ENCODE assay signal across 6 cellular contexts in the genomic region with DNA sequence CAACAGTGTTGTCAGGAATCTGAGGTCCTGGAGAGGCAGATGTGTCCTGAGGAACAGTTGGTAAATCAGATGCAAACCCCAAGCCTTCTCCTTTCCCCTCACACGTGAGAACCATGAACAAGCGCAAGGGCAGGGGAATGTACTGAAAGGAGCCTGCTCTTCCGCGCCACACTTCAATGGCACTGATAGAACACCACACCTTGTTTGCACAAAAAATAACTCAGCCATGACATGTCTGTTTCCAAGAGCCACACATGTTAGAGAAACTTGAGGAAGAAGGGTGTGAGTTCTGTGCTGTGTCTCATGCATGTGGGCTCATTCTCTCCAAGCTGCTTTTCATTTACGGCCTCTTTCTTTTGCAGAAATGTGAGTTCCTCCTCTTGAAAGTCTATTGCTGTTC. TPM values are rescaled to one million over a fixed set of nuclear protein-coding genes. Genes with fewer than 3 reads are reported as not detected.
DNase-seq lines count a peak whose midpoint lies in the region; ATAC-seq, FAIRE-seq and TF ChIP-seq lines count a peak whose summit lies in the region.
"Not testable (repeated sequence)": the region's sequence is repeated elsewhere in the genome, so short reads cannot be mapped to it uniquely, and the experiment has no call there.

No MANE protein-coding gene starts in this region.

- H3K23me2 ChIP-seq in H1 (ENCODE audit: low read depth, low read length), result not testable (repeated sequence)

- H4K8ac ChIP-seq in H1 (ENCODE audit: extremely low read depth, insufficient read depth, low read length), result not testable (repeated sequence)

- H3K4me1 ChIP-seq in H1 (replicated peaks in 1 of 4; ENCODE audit: control insufficient read depth in 3 of 4, insufficient read depth in 4 of 4, low read length in 3 of 4); HepG2 (ENCODE audit: insufficient read depth, low read length); upper lobe of right lung: not testable (repeated sequence)

- not testable (repeated sequence) for H3K79me2 ChIP-seq in H1 (ENCODE audit: control insufficient read depth in 1 of 2, insufficient read depth in 2 of 2, low read length in 2 of 2); HepG2 (ENCODE audit: insufficient read depth, low read length)

- not testable (repeated sequence) for H3K27me3 ChIP-seq in H1 (replicated peaks in 1 of 4; ENCODE audit: control insufficient read depth in 3 of 4, extremely low read depth in 1 of 4, insufficient read depth in 3 of 4, low read length in 3 of 4); upper lobe of right lung
- peaks cover 1 to 50% of the 10 kb centered on the region in 2 experiments; a peak in 3 of 5 replicates for H3K27me3 ChIP-seq in HepG2 (ENCODE audit: control insufficient read depth in 1 of 2, insufficient read depth in 2 of 2, low read length in 2 of 2)

- not testable (repeated sequence) for H3K36me3 ChIP-seq in H1 (ENCODE audit: control insufficient read depth in 2 of 4, insufficient read depth in 4 of 4, low read length in 3 of 4); HepG2 (replicated peaks in 1 of 2; ENCODE audit: control insufficient read depth in 1 of 2, insufficient read depth in 2 of 2, low read length in 2 of 2); upper lobe of right lung

- H4K5ac ChIP-seq in H1 (ENCODE audit: insufficient read length, low read depth, low read length), result not testable (repeated sequence)

- H3K14ac ChIP-seq in H1 (ENCODE audit: insufficient read length), result not testable (repeated sequence)

- ATAC-seq in esophagus mucosa, result peak; percentile 73
- not testable (repeated sequence) for ATAC-seq in HepG2
- peak; percentile 63 for ATAC-seq in upper lobe of right lung

- H2AK5ac ChIP-seq in H1 (ENCODE audit: low read depth, low read length), result not testable (repeated sequence)

- in situ Hi-C loops in HepG2 (cut with HindIII; ENCODE audit: extremely low pct_ligation_motif_present, low pct_unique_long_range_greater_than_20kb), result not testable (repeated sequence)

- BruUV-seq in HepG2 (replicated peaks; lab: Mats Ljungman, UMichigan), result not testable (repeated sequence)

- not testable (repeated sequence) for H2BK120ac ChIP-seq in H1 (replicated peaks; ENCODE audit: low read depth, low read length)

- H3K4ac ChIP-seq in H1 (replicated peaks; ENCODE audit: insufficient read length, low read depth, low read length), result not testable (repeated sequence)

- CTCF ChIA-PET in H1 (lab: Charles Lee; ENCODE audit: partially characterized antibody); HepG2 (lab: Yijun Ruan, JAX; ENCODE audit: low intra/inter-chr PET ratio, low total read pairs): not testable (repeated sequence)

- TF ChIP-seq RAD21 in H1 (IDR thresholded peaks at IDR 0.05 in 1 of 2, conservative IDR thresholded peaks at IDR 0.05 in 1 of 2; ENCODE audit: low read depth in 2 of 2, low read length in 2 of 2); HepG2 (CRISPR knock-in tag; IDR thresholded peaks at IDR 0.05): not testable (repeated sequence)

- peak; percentile 36 for FAIRE-seq in GM18507 (lab: Jason Lieb, UNC)
- FAIRE-seq in HTR-8/SVneo (lab: Jason Lieb, UNC), result peak; percentile 60
- FAIRE-seq in H1 (lab: Jason Lieb, UNC), result peak; percentile 78
- peak; percentile 71 for FAIRE-seq in HepG2 (lab: Jason Lieb, UNC)

- H3K56ac ChIP-seq in H1 (replicated peaks; ENCODE audit: insufficient read length, low read depth, low read length), result not testable (repeated sequence)

- H2BK12ac ChIP-seq in H1 (ENCODE audit: low read depth, low read length), result not testable (repeated sequence)

- not testable (repeated sequence) for H3K4me3 ChIP-seq in H1 (ENCODE audit: extremely low read depth in 1 of 4, insufficient read depth in 2 of 4, low read depth in 3 of 4, low read length in 4 of 4); HepG2 (replicated peaks in 1 of 3; ENCODE audit: insufficient read depth in 1 of 3, low read depth in 2 of 3, low read length in 3 of 3); upper lobe of right lung

- not testable (repeated sequence) for H3K9ac ChIP-seq in H1 (replicated peaks in 1 of 4; ENCODE audit: extremely low read depth in 1 of 4, low read depth in 3 of 4, low read length in 3 of 4); HepG2 (ENCODE audit: insufficient read depth, low read depth, low read length)

- H2BK20ac ChIP-seq in H1 (ENCODE audit: low read length), result not testable (repeated sequence)

- not testable (repeated sequence) for H4K20me1 ChIP-seq in H1 (replicated peaks in 1 of 2; ENCODE audit: control insufficient read depth in 1 of 2, insufficient read depth in 2 of 2, low read length in 2 of 2); HepG2 (ENCODE audit: insufficient read depth, low read length)

- H3K9me3 ChIP-seq in H1 (ENCODE audit: insufficient read depth in 2 of 2, low read depth in 1 of 2, low read length in 1 of 2); HepG2 (ENCODE audit: low read length); upper lobe of right lung: not testable (repeated sequence)

- not testable (repeated sequence) for DNase-seq in GM18507 (ENCODE audit: extremely low spot score, insufficient read length, low read depth); HTR-8/SVneo (ENCODE audit: insufficient read length, low spot score); H1 (ENCODE audit: low read depth in 1 of 2, low spot score in 2 of 2); HepG2 (ENCODE audit: low spot score); upper lobe of right lung

- not testable (repeated sequence) for H3K23ac ChIP-seq in H1 (ENCODE audit: insufficient read length)

- intact Hi-C loops in HepG2 (cut with micrococcal nuclease; ENCODE audit: unreplicated experiment); upper lobe of right lung (cut with DNase I): not testable (repeated sequence)

- WGBS in H1 (ENCODE audit: extremely low coverage in 1 of 2, insufficient coverage in 1 of 2, insufficient read length in 1 of 2, insufficient replicate concordance in 2 of 2, low coverage in 1 of 2, low lambda C conversion rate in 2 of 2, missing lambda C conversion rate in 1 of 2), 2 experiments, result 64% methylated on average over 1 of the region's 5 CpGs; no CpG with 5 or more reads in 1 of the 2 experiments
- WGBS in HepG2 (ENCODE audit: low lambda C conversion rate), result 44% methylated on average over 1 of the region's 5 CpGs

- H2BK15ac ChIP-seq in H1 (ENCODE audit: low read length), result not testable (repeated sequence)

- not testable (repeated sequence) for H2BK5ac ChIP-seq in H1 (ENCODE audit: low read depth, low read length)

- TF ChIP-seq CTCF in H1 (IDR thresholded peaks at IDR 0.05; ENCODE audit: control extremely low read depth in 1 of 3, insufficient read depth in 1 of 3, low read depth in 1 of 3, low read length in 3 of 3); HepG2 (CRISPR knock-in tag; IDR thresholded peaks at IDR 0.05); upper lobe of right lung (IDR thresholded peaks at IDR 0.05): not testable (repeated sequence)

- not testable (repeated sequence) for H3K27ac ChIP-seq in H1 (ENCODE audit: low read depth, low read length); HepG2 (ENCODE audit: extremely low read length, insufficient read depth, low read length); upper lobe of right lung

- not testable (repeated sequence) for H3K79me1 ChIP-seq in H1 (ENCODE audit: low read depth, low read length)

- H3K4me2 ChIP-seq in H1 (ENCODE audit: insufficient read depth in 1 of 2, low read depth in 2 of 2, low read length in 2 of 2); HepG2 (ENCODE audit: low read depth, low read length): not testable (repeated sequence)

- not testable (repeated sequence) for H3K18ac ChIP-seq in H1 (ENCODE audit: extremely low read depth, low read length)

- not testable (repeated sequence) for H2AFZ ChIP-seq in H1 (ENCODE audit: low read length); HepG2 (ENCODE audit: low read length)

- not testable (repeated sequence) for TF ChIP-seq POLR2A in H1 (IDR thresholded peaks at IDR 0.05; ENCODE audit: control extremely low read depth in 1 of 2, low read depth in 2 of 2, low read length in 2 of 2); HepG2 (IDR thresholded peaks at IDR 0.05; ENCODE audit: insufficient read depth in 1 of 2, low read depth in 2 of 2, low read length in 2 of 2)

- H4K91ac ChIP-seq in H1 (replicated peaks; ENCODE audit: insufficient read length, low read length), result not testable (repeated sequence)

- POLR2A ChIA-PET in H1 (lab: Charles Lee; ENCODE audit: partially characterized antibody); HepG2 (lab: Yijun Ruan, JAX): not testable (repeated sequence)

- TF ChIP-seq EP300 in H1 (IDR thresholded peaks at IDR 0.05; ENCODE audit: borderline replicate concordance in 1 of 2, low read depth in 2 of 2, low read length in 2 of 2); HepG2 (IDR thresholded peaks at IDR 0.05; ENCODE audit: low read depth in 2 of 2, low read length in 2 of 2); HepG2 (CRISPR knock-in tag; IDR thresholded peaks at IDR 0.05; ENCODE audit: borderline replicate concordance): not testable (repeated sequence)

RNA-seq across cellular contexts. Expression of a gene that starts 16.2 kb away (rescaled TPM):
- total RNA-seq in H1 (2021; fragmentation: NEBNext Ultra II Directional; extraction: Animal tissue kit (Norgen Biotek cat#: 25700)), result 0.31 and 1.5 TPM in 2 replicates
- polyA plus RNA-seq in H1 (2011; rRNA removed) (0.36 and 0.58 TPM in 2 replicates), HepG2 (2011; rRNA removed) (10.9 and 13.7 TPM in 2 replicates)
- 0.53 TPM for polyA plus RNA-seq in H1 (2011; cell fraction: cytosol; rRNA removed)
- polyA plus RNA-seq in H1 (2011; cell fraction: nucleus; rRNA removed), result 0.81 TPM
- polyA plus RNA-seq in H1 (2012, experiment 1 of 2), result 0.28 to 0.57 TPM (median 0.40 TPM) in 4 replicates
- not detected for polyA plus RNA-seq in H1 (2012, experiment 2 of 2)
- polyA plus RNA-seq in H1 (2013, experiment 1 of 2), result 0.63 TPM
- 1.0 TPM for polyA plus RNA-seq in H1 (2013, experiment 2 of 2)
- 0.66 and 0.69 TPM in 2 replicates for polyA minus RNA-seq in H1 (2011; rRNA and poly(A)+ RNA removed)
- 0.51 TPM for polyA minus RNA-seq in H1 (2011; cell fraction: cytosol; rRNA and poly(A)+ RNA removed)
- 0.70 TPM for polyA minus RNA-seq in H1 (2011; cell fraction: nucleus; rRNA and poly(A)+ RNA removed)
- total RNA-seq in esophagus mucosa (5.3 TPM), HepG2 (2016; rRNA removed; fragmentation: Illumina TruSeq; extraction: Trizol) (13.2 and 17.5 TPM in 2 replicates), upper lobe of right lung (27.2 TPM)
- total RNA-seq in HepG2 (2016; cell fraction: cytosol; rRNA removed; fragmentation: Illumina TruSeq; extraction: Trizol; ENCODE audit: low read depth), result 5.6 TPM in 2 replicates
- total RNA-seq in HepG2 (2016; cell fraction: insoluble cytoplasmic fraction; rRNA removed; fragmentation: Illumina TruSeq; extraction: Trizol), result 13.2 and 18.1 TPM in 2 replicates
- 4.1 and 5.0 TPM in 2 replicates for total RNA-seq in HepG2 (2016; cell fraction: membrane; rRNA removed; fragmentation: Illumina TruSeq; extraction: Trizol)
- 26.0 and 35.8 TPM in 2 replicates for total RNA-seq in HepG2 (2016; cell fraction: nucleus; rRNA removed; fragmentation: Illumina TruSeq; extraction: Trizol)
- polyA plus RNA-seq in HepG2 (2011; cell fraction: cytosol; rRNA removed), result 4.5 and 5.7 TPM in 2 replicates
- polyA plus RNA-seq in HepG2 (2011; cell fraction: nucleus; rRNA removed), result 24.8 and 38.1 TPM in 2 replicates
- 11.8 and 16.1 TPM in 2 replicates for polyA plus RNA-seq in HepG2 (2012)
- 0.91 and 1.0 TPM in 2 replicates for polyA plus RNA-seq in HepG2 (2016; cell fraction: cytosol; fragmentation: Illumina TruSeq; extraction: Trizol; ENCODE audit: low read depth)
- polyA plus RNA-seq in HepG2 (2016; cell fraction: insoluble cytoplasmic fraction; fragmentation: Illumina TruSeq; extraction: Trizol; ENCODE audit: low read depth), result 15.7 TPM in 2 replicates
- polyA plus RNA-seq in HepG2 (2016; cell fraction: membrane; fragmentation: Illumina TruSeq; extraction: Trizol; ENCODE audit: low read depth), result 2.0 and 2.4 TPM in 2 replicates
- polyA plus RNA-seq in HepG2 (2016; cell fraction: nucleus; fragmentation: Illumina TruSeq; extraction: Trizol; ENCODE audit: insufficient read depth, low read depth), result 44.7 and 46.0 TPM in 2 replicates
- 3.0 and 5.6 TPM in 2 replicates for polyA minus RNA-seq in HepG2 (2011; rRNA and poly(A)+ RNA removed; ENCODE audit: low replicate concordance)
- polyA minus RNA-seq in HepG2 (2011; cell fraction: cytosol; rRNA and poly(A)+ RNA removed), result 3.8 and 4.1 TPM in 2 replicates
- 33.9 and 48.9 TPM in 2 replicates for polyA minus RNA-seq in HepG2 (2011; cell fraction: nucleus; rRNA and poly(A)+ RNA removed)
